Comparison of ENCODE assay signal across 8 cellular contexts in the genomic region with DNA sequence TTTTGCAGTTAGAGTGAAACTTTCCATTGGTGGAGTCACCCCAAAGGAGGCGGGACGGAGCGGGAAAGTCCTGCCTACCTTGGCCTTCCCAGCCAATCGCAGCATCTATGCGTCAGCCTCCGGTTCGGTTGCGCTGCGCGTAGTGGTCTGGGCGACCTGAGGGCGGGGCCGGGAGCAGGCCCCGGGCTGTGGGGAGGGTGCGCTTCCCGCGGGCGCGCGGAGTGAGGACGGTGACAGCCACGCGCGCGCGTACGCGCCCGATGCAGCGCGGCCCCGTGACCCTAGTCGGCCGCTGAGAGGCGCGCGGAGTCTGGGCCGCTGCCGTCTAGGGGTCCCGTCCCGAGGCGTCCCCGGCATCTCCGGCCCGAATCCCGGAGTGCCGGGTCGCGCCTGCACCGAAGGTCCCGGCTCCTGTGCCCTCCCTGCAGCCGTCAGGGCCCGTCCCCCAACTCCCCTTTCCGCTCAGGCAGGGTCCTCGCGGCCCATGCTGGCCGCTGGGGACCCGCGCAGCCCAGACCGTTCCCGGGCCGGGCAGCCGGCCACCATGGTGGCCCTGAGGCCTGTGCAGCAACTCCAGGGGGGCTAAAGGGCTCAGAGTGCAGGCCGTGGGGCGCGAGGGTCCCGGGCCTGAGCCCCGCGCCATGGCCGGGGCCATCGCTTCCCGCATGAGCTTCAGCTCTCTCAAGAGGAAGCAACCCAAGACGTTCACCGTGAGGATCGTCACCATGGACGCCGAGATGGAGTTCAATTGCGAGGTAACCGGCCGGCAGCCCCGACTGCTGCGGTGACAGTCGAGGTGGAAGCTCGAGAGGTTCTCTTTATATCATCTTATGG. TPM values are rescaled to one million over a fixed set of nuclear protein-coding genes. Genes with fewer than 3 reads are reported as not detected.
DNase-seq lines count a peak whose midpoint lies in the region; ATAC-seq and TF ChIP-seq lines count a peak whose summit lies in the region.

NF2 (plus strand) TSS at position 276 of the 834 bp plus-strand sequence; CDS start at position 642, 366 bp downstream.

- TF ChIP-seq POLR2A in heart left ventricle (IDR thresholded peaks at IDR 0.05) (peak in 1 of 2 donors; percentile 83), upper lobe of left lung (IDR thresholded peaks at IDR 0.05) (peak in 3 of 4 donors; percentile 52 to 84 (median 76))

- DNase-seq in GM13976 (ENCODE audit: low spot score) (peak; percentile 99), NCI-H146 (lab: John Stamatoyannopoulos, UW) (peak; percentile 97), amniotic epithelial cell (ENCODE audit: low read depth) (peak; percentile 99), heart left ventricle (peak; percentile 49 to 99 (median 99)), posterior cingulate gyrus (peak; percentile 98 to 100 (median 100)), upper lobe of left lung (peak; percentile 99 to 100)

- ATAC-seq in HG02870 (IDR thresholded peaks at IDR 0.05; ENCODE audit: unreplicated experiment): peak; percentile 95
- ATAC-seq in heart left ventricle: peak; percentile 99 to 100 (median 100)
- peak; percentile 99 to 100 for ATAC-seq in upper lobe of left lung (ENCODE audit: low FRiP score in 2 of 2)

- H3K27me3 ChIP-seq in heart left ventricle (no peaks in the 10 kb centered on the region), upper lobe of left lung (no peaks in the 10 kb centered on the region)

- intact Hi-C loops in T-helper 1 cell treated with Interleukin-12 subunit alpha and Interleukin-12 subunit beta and Interleukin-4 antibody, amounts not matched to agents 30 ng/mL and 1 ng/mL, for 36 hours (cut with micrococcal nuclease): loop anchor here (1.0 to 5.0 kb wide), 12 partner anchors 13 to 1744 kb away; partner anchors contain the start of genes AP1B1, ASCC2, CASTOR1 and NIPSNAP1
- intact Hi-C loops in heart left ventricle (cut with DNase I) (loop anchor here in 2 of 10 donors (1.0 kb wide), 2 partner anchors 19 to 50 kb away; partner anchors contain the start of gene THOC5 (in 2 of the 2)), posterior cingulate gyrus (cut with DNase I) (no loop called here)

- H3K36me3 ChIP-seq in heart left ventricle (no peaks in the 10 kb centered on the region), upper lobe of left lung (no peaks in the 10 kb centered on the region)

- TF ChIP-seq CTCF in GM13976 (IDR thresholded peaks at IDR 0.05; ENCODE audit: borderline replicate concordance, control extremely low read depth, extremely low read depth, insufficient read depth, missing control alignments): peak; percentile 22
- TF ChIP-seq CTCF in heart left ventricle (IDR thresholded peaks at IDR 0.05): peak in 2 of 12 donors; percentile 19 to 23
- TF ChIP-seq CTCF in upper lobe of left lung (IDR thresholded peaks at IDR 0.05): peak in 3 of 6 experiments; percentile 23 to 36 (median 26)

- peak within 1 kb of the TSS; percentile 78 to 99 (median 94) for H3K27ac ChIP-seq in heart left ventricle
- peak within 1 kb of the TSS; percentile 85 to 95 (median 94) for H3K27ac ChIP-seq in upper lobe of left lung

- 0% methylated on average over 35 to 84 of the region's 84 CpGs for WGBS in heart left ventricle, 4 donors
- 0 to 2% methylated on average over 9 to 12 of the region's 84 CpGs for WGBS in upper lobe of left lung, 2 donors

- peak in 1 of 4 donors; percentile 11 for TF ChIP-seq EP300 in upper lobe of left lung (IDR thresholded peaks at IDR 0.05)

- H3K4me1 ChIP-seq in heart left ventricle (peaks cover 0 to 23% (median 15%) of the 10 kb centered on the region in 12 donors), upper lobe of left lung (peaks cover 16 to 33% (median 20%) of the 10 kb centered on the region in 4 donors)

- H3K4me3 ChIP-seq in heart left ventricle: peak within 1 kb of the TSS; percentile 67 to 98 (median 85)
- peak within 1 kb of the TSS; percentile 53 to 77 (median 71) for H3K4me3 ChIP-seq in upper lobe of left lung

- in situ Hi-C loops in GM13976 (cut with MboI; ENCODE audit: low sequenced_read_pairs, unreplicated experiment): no loop called here

- no peaks in the 10 kb centered on the region for H3K9me3 ChIP-seq in heart left ventricle
- H3K9me3 ChIP-seq in upper lobe of left lung: no peaks in the 10 kb centered on the region

RNA-seq across cellular contexts. Expression of gene NF2, which starts in this region (rescaled TPM):
- total RNA-seq in T-helper 1 cell treated with Interleukin-12 subunit alpha and Interleukin-12 subunit beta and Interleukin-4 antibody, amounts not matched to agents 30 ng/mL and 1 ng/mL, for 36 hours: 59.1 and 60.1 TPM in 2 replicates
- 100 to 1,000 TPM in 1 of 9 donors, 10 to 100 TPM in 8; 41.2 to 137 (median 52.1) TPM for total RNA-seq in heart left ventricle
- 10 to 100 TPM; 15.0 to 73.9 TPM for polyA plus RNA-seq in heart left ventricle
- total RNA-seq in upper lobe of left lung: 10 to 100 TPM; 31.2 to 43.8 (median 41.3) TPM

Comparison
In these comparisons a context has a peak if more than half of its experiments do, and no peak if none do; other contexts are left out.
1. Peak in every context shown above with its lines: DNase-seq, ATAC-seq, H3K4me3 ChIP-seq and H3K27ac ChIP-seq.